Comparison of ENCODE assay signal across 24 cellular contexts in the genomic region with DNA sequence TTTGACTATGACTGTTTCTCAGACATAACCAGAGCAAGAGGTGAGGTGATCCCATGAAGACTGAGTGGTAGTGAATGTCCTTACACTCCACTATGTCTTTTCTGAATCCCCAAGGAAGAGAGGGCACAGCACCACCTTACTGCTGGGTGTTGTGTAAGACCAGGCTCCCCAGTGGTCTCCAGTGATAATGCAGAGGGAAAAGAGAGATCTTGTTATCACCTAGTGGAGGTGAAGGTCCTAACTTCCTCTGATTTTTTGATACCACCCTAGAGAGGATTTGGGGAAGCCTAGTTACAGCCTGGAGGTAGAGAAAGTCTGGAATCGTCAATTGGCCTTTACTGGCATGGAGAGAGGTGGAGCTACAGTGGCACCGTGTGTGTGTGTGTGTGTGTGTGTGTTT.
"Had no signal": no experiment of that assay in that cellular context is flagged by ENCODE, and none has a peak within 500 bp of the region (broad histone marks: within the 10 kb centered on the region; RNA-seq: fewer than 3 reads in every experiment).

No MANE protein-coding gene starts in this region.

- H3K4me3 Mint-ChIP-seq: activated CD4-positive, alpha-beta T cell treated with anti-CD3 and anti-CD28 coated beads, Interleukin-2, amount 10 ng/mL, durations not matched to agents 7 days and 5 days; activated CD8-positive, alpha-beta T cell treated with anti-CD3 and anti-CD28 coated beads, Interleukin-2, amount 10 ng/mL, durations not matched to agents 7 days and 5 days; activated naive CD4-positive, alpha-beta T cell treated with anti-CD3 and anti-CD28 coated beads, Interleukin-2, amount 50 U/mL, for 24 hours; dendritic cell treated with granulocyte-macrophage colony-stimulating factor and Interleukin-4, amounts not matched to agents 40 ng/mL and 50 ng/mL, for 4 days; memory B cell; neural progenitor cell; type B pancreatic cell had no signal

- H3K36me3 Mint-ChIP-seq: activated naive CD4-positive, alpha-beta T cell treated with anti-CD3 and anti-CD28 coated beads, Interleukin-2, amount 50 U/mL, for 24 hours; memory B cell; neural progenitor cell; type B pancreatic cell had no signal

- H3K27ac ChIP-seq: body of pancreas, cardiac muscle cell, neural progenitor cell, spleen, thoracic aorta, VCaP had no signal

- ATAC-seq: activated CD8-positive, alpha-beta T cell treated with anti-CD3 and anti-CD28 coated beads, Interleukin-2, amount 10 ng/mL, durations not matched to agents 7 days and 5 days; body of pancreas; mucosa of descending colon had no signal

- H3K4me3 ChIP-seq: body of pancreas, cardiac muscle cell, mucosa of descending colon, neural progenitor cell, spleen, thoracic aorta had no signal

- H2AFZ ChIP-seq: neural progenitor cell had no signal

- H3K4me1 ChIP-seq: body of pancreas, neural progenitor cell, spleen had no signal

- H3K27me3 Mint-ChIP-seq: activated CD4-positive, alpha-beta T cell treated with anti-CD3 and anti-CD28 coated beads, Interleukin-2, amount 10 ng/mL, durations not matched to agents 7 days and 5 days; activated naive CD4-positive, alpha-beta T cell treated with anti-CD3 and anti-CD28 coated beads, Interleukin-2, amount 50 U/mL, for 24 hours; dendritic cell treated with granulocyte-macrophage colony-stimulating factor and Interleukin-4, amounts not matched to agents 40 ng/mL and 50 ng/mL, for 4 days; memory B cell; progenitor cell of endocrine pancreas; type B pancreatic cell had no signal

- H3K9me3 ChIP-seq: body of pancreas, mucosa of descending colon, thoracic aorta had no signal

- H3K27ac Mint-ChIP-seq: activated CD4-positive, alpha-beta T cell treated with anti-CD3 and anti-CD28 coated beads, Interleukin-2, amount 10 ng/mL, durations not matched to agents 7 days and 5 days; activated CD8-positive, alpha-beta T cell treated with anti-CD3 and anti-CD28 coated beads, Interleukin-2, amount 10 ng/mL, durations not matched to agents 7 days and 5 days; activated naive CD4-positive, alpha-beta T cell treated with anti-CD3 and anti-CD28 coated beads, Interleukin-2, amount 50 U/mL, for 24 hours; dendritic cell treated with granulocyte-macrophage colony-stimulating factor and Interleukin-4, amounts not matched to agents 40 ng/mL and 50 ng/mL, for 4 days; memory B cell; neural progenitor cell; progenitor cell of endocrine pancreas; type B pancreatic cell had no signal

- H3K27me3 ChIP-seq: body of pancreas, cardiac muscle cell, neural progenitor cell, spleen had no signal

- FAIRE-seq: endometrium, islet of Langerhans had no signal

- H3K9ac ChIP-seq: neural progenitor cell had no signal

- H3K36me3 ChIP-seq: cardiac muscle cell, neural progenitor cell, spleen, thoracic aorta had no signal

- H3K4me1 Mint-ChIP-seq: activated CD4-positive, alpha-beta T cell treated with anti-CD3 and anti-CD28 coated beads, Interleukin-2, amount 10 ng/mL, durations not matched to agents 7 days and 5 days; activated naive CD4-positive, alpha-beta T cell treated with anti-CD3 and anti-CD28 coated beads, Interleukin-2, amount 50 U/mL, for 24 hours; memory B cell; neural progenitor cell had no signal

- H3K9me3 Mint-ChIP-seq: memory B cell, neural progenitor cell, type B pancreatic cell had no signal

- H3K4me2 ChIP-seq: neural progenitor cell had no signal

- DNase-seq: activated CD4-positive, alpha-beta T cell treated with anti-CD3 and anti-CD28 coated beads, Interleukin-2, amount 10 ng/mL, durations not matched to agents 7 days and 5 days; activated CD4-positive, CD25-positive, alpha-beta regulatory T cell treated with anti-CD3 and anti-CD28 coated beads, Interleukin-2, amount 50 U/mL, for 72 hours; activated CD8-positive, alpha-beta T cell treated with anti-CD3 and anti-CD28 coated beads, Interleukin-2, amount 10 ng/mL, durations not matched to agents 7 days and 5 days; activated gamma-delta T cell treated with Interleukin-2 at 50 U/mL for 16 hours; anterior cingulate cortex; body of pancreas; effector CD4-positive, alpha-beta T cell; foreskin fibroblast; mucosa of descending colon; retina; spleen; stimulated activated CD4-positive, alpha-beta T cell treated with anti-CD3 and anti-CD28 coated beads, Interleukin-4, amount 100 ng/mL, for 1 hour; stimulated activated naive CD4-positive, alpha-beta T cell had no signal
